ENCODE assay signal across 24 cellular contexts in genomic region chr5:153565822-153566221, GRCh38.
A peak's percentile ranks its signal among the peaks of the same experiment; 100 is the strongest.
DNase-seq lines count a peak whose midpoint lies in the region; ATAC-seq and TF ChIP-seq lines count a peak whose summit lies in the region.
"Had no signal": no experiment of that assay in that cellular context is flagged by ENCODE, and none has a peak within 500 bp of the region (broad histone marks: within the 10 kb centered on the region; RNA-seq: fewer than 3 reads in every experiment).

No MANE protein-coding gene starts in this region.

- H3K9me3 ChIP-seq in PC-3 (ENCODE audit: low read length) (no peaks in the 10 kb centered on the region), tibial nerve (no peaks in the 10 kb centered on the region)
- H3K9me3 ChIP-seq: adrenal gland, pancreas, right lobe of liver, tibial artery had no signal

- H3K4me2 ChIP-seq in PC-3 (ENCODE audit: low read length) = no peak overlapping the region

- intact Hi-C loops in PC-3 (cut with micrococcal nuclease) = no loop called here
- intact Hi-C loops in activated CD4-positive, alpha-beta memory T cell treated with anti-CD3 and anti-CD28 coated beads for 36 hours (cut with micrococcal nuclease) = no loop called here

- no peaks in the 10 kb centered on the region for H3K9me3 Mint-ChIP-seq in activated CD4-positive, alpha-beta memory T cell treated with anti-CD3 and anti-CD28 coated beads, Interleukin-2, amount 10 ng/mL, durations not matched to agents 7 days and 5 days
- H3K9me3 Mint-ChIP-seq in activated CD4-positive, alpha-beta memory T cell treated with anti-CD3 and anti-CD28 coated beads for 36 hours = no peaks in the 10 kb centered on the region
- peaks cover 3% of the 10 kb centered on the region for H3K9me3 Mint-ChIP-seq in stimulated activated effector memory CD8-positive, alpha-beta T cell treated with anti-CD3 and anti-CD28 coated beads, Interleukin-12 subunit alpha, Interleukin-12 subunit beta, amount 100 ng/mL, for 72 hours

- H3K4me3 Mint-ChIP-seq in activated CD4-positive, alpha-beta memory T cell treated with anti-CD3 and anti-CD28 coated beads, Interleukin-2, amount 10 ng/mL, durations not matched to agents 7 days and 5 days = no peak overlapping the region
- H3K4me3 Mint-ChIP-seq in activated CD4-positive, alpha-beta memory T cell treated with anti-CD3 and anti-CD28 coated beads for 36 hours = no peak overlapping the region
- no peak overlapping the region for H3K4me3 Mint-ChIP-seq in stimulated activated effector memory CD8-positive, alpha-beta T cell treated with anti-CD3 and anti-CD28 coated beads, Interleukin-12 subunit alpha, Interleukin-12 subunit beta, amount 100 ng/mL, for 72 hours
- H3K4me3 Mint-ChIP-seq: activated CD4-positive, alpha-beta T cell treated with anti-CD3 and anti-CD28 coated beads, Interleukin-2, amount 10 ng/mL, durations not matched to agents 24 days and 14 days; naive thymus-derived CD8-positive, alpha-beta T cell had no signal

- H3K4me3 ChIP-seq in PC-3 (ENCODE audit: low read length) = no peak overlapping the region
- H3K4me3 ChIP-seq in choroid plexus epithelial cell (ENCODE audit: low read depth, low read length) = no peak overlapping the region
- H3K4me3 ChIP-seq in tibial nerve = no peak overlapping the region
- H3K4me3 ChIP-seq: adrenal gland, MG63, pancreas, right lobe of liver, tibial artery had no signal

- no peak overlapping the region for H3K9ac ChIP-seq in PC-3 (ENCODE audit: low read length)

- no TSS peak for BruUV-seq in PC-3 (replicated peaks; lab: Mats Ljungman, UMichigan)

- WGBS in tibial nerve, 2 donors = 73 to 77% methylated on average over 1 of the region's 1 CpG

- TF ChIP-seq CTCF in PC-3 (conservative IDR thresholded peaks at IDR 0.05; ENCODE audit: low read depth, low read length) (no peak), choroid plexus epithelial cell (conservative IDR thresholded peaks at IDR 0.05; ENCODE audit: low read depth, low read length) (no peak), tibial nerve (IDR thresholded peaks at IDR 0.05) (no peak)

- no peak for ATAC-seq in PC-3
- ATAC-seq in stimulated activated effector memory CD8-positive, alpha-beta T cell treated with anti-CD3 and anti-CD28 coated beads, Interleukin-12 subunit alpha, Interleukin-12 subunit beta, amount 100 ng/mL, for 72 hours = no peak
- ATAC-seq: naive thymus-derived CD8-positive, alpha-beta T cell; pancreas; right lobe of liver; Right ventricle myocardium inferior had no signal

- no peaks in the 10 kb centered on the region for H3K79me2 ChIP-seq in PC-3 (ENCODE audit: low read length)

- no peaks in the 10 kb centered on the region for H3F3A ChIP-seq in PC-3 (ENCODE audit: low read length, unreplicated experiment)

- DNase-seq in GM04503 (ENCODE audit: low read depth) = peak; percentile 91
- DNase-seq in PC-3 = peak; percentile 60
- DNase-seq in choroid plexus epithelial cell (ENCODE audit: low read depth) = peak; percentile 84
- peak; percentile 25 for DNase-seq in kidney tubule cell (ENCODE audit: low spot score)
- DNase-seq in activated CD4-positive, alpha-beta memory T cell treated with anti-CD3 and anti-CD28 coated beads, Interleukin-2, amount 10 ng/mL, durations not matched to agents 7 days and 5 days = no peak
- DNase-seq in activated CD4-positive, alpha-beta memory T cell treated with anti-CD3 and anti-CD28 coated beads for 36 hours = no peak
- DNase-seq in stimulated activated effector memory CD8-positive, alpha-beta T cell treated with anti-CD3 and anti-CD28 coated beads, Interleukin-12 subunit alpha, Interleukin-12 subunit beta, amount 100 ng/mL, for 72 hours (ENCODE audit: low spot score in 2 of 2) = no peak
- no peak for DNase-seq in tibial nerve (ENCODE audit: low spot score in 2 of 2)
- DNase-seq: activated CD4-positive, alpha-beta T cell treated with anti-CD3 and anti-CD28 coated beads, Interleukin-2, amount 10 ng/mL, durations not matched to agents 24 days and 14 days; activated CD8-positive, alpha-beta memory T cell treated with anti-CD3 and anti-CD28 coated beads, Interleukin-2, amount 50 U/mL, for 48 hours; activated effector memory CD4-positive, alpha-beta T cell treated with anti-CD3 and anti-CD28 coated beads, Interleukin-2, amount 50 U/mL, for 16 hours; adrenal gland; AML-193; effector CD4-positive, alpha-beta T cell; GOT3; MG63; naive thymus-derived CD8-positive, alpha-beta T cell; NCI-H1694 treated with DMSO at 0.1 percent for 48 hours; NCI-H446 treated with DMSO at 0.1 percent for 48 hours; pancreas; right lobe of liver; stimulated activated naive CD4-positive, alpha-beta T cell; tibial artery had no signal

- H3K36me3 ChIP-seq in PC-3 (ENCODE audit: low read depth, low read length) = no peaks in the 10 kb centered on the region
- H3K36me3 ChIP-seq in tibial nerve = no peaks in the 10 kb centered on the region
- H3K36me3 ChIP-seq: adrenal gland, MG63, pancreas, right lobe of liver, tibial artery had no signal

- no peak for TF ChIP-seq POLR2A in tibial nerve (IDR thresholded peaks at IDR 0.05)

- H3K27ac Mint-ChIP-seq in activated CD4-positive, alpha-beta memory T cell treated with anti-CD3 and anti-CD28 coated beads, Interleukin-2, amount 10 ng/mL, durations not matched to agents 7 days and 5 days = no peak overlapping the region
- no peak overlapping the region for H3K27ac Mint-ChIP-seq in activated CD4-positive, alpha-beta memory T cell treated with anti-CD3 and anti-CD28 coated beads for 36 hours
- no peak overlapping the region for H3K27ac Mint-ChIP-seq in stimulated activated effector memory CD8-positive, alpha-beta T cell treated with anti-CD3 and anti-CD28 coated beads, Interleukin-12 subunit alpha, Interleukin-12 subunit beta, amount 100 ng/mL, for 72 hours
- H3K27ac Mint-ChIP-seq: activated CD4-positive, alpha-beta T cell treated with anti-CD3 and anti-CD28 coated beads, Interleukin-2, amount 10 ng/mL, durations not matched to agents 24 days and 14 days had no signal

- H3K36me3 Mint-ChIP-seq in activated CD4-positive, alpha-beta memory T cell treated with anti-CD3 and anti-CD28 coated beads, Interleukin-2, amount 10 ng/mL, durations not matched to agents 7 days and 5 days (ENCODE audit: low read depth) = no peaks in the 10 kb centered on the region
- H3K36me3 Mint-ChIP-seq in activated CD4-positive, alpha-beta memory T cell treated with anti-CD3 and anti-CD28 coated beads for 36 hours = no peaks in the 10 kb centered on the region
- H3K36me3 Mint-ChIP-seq in stimulated activated effector memory CD8-positive, alpha-beta T cell treated with anti-CD3 and anti-CD28 coated beads, Interleukin-12 subunit alpha, Interleukin-12 subunit beta, amount 100 ng/mL, for 72 hours = no peaks in the 10 kb centered on the region
- H3K36me3 Mint-ChIP-seq: naive thymus-derived CD8-positive, alpha-beta T cell had no signal

- H2AFZ ChIP-seq in PC-3 (ENCODE audit: low read length) = no peak overlapping the region

- H3K27me3 Mint-ChIP-seq in activated CD4-positive, alpha-beta memory T cell treated with anti-CD3 and anti-CD28 coated beads, Interleukin-2, amount 10 ng/mL, durations not matched to agents 7 days and 5 days = no peaks in the 10 kb centered on the region
- H3K27me3 Mint-ChIP-seq in activated CD4-positive, alpha-beta memory T cell treated with anti-CD3 and anti-CD28 coated beads for 36 hours = no peaks in the 10 kb centered on the region
- H3K27me3 Mint-ChIP-seq: activated CD4-positive, alpha-beta T cell treated with anti-CD3 and anti-CD28 coated beads, Interleukin-2, amount 10 ng/mL, durations not matched to agents 24 days and 14 days had no signal

- POLR2A ChIA-PET in PC-3 (lab: Charles Lee; ENCODE audit: unreplicated experiment) = no interaction called here
- POLR2A ChIA-PET in activated CD4-positive, alpha-beta memory T cell treated with anti-CD3 and anti-CD28 coated beads, Interleukin-2, amount 10 ng/mL, durations not matched to agents 7 days and 5 days (lab: Charles Lee) = no interaction called here
- POLR2A ChIA-PET in activated CD4-positive, alpha-beta memory T cell treated with anti-CD3 and anti-CD28 coated beads for 36 hours (lab: Charles Lee) = no interaction called here

- no peak overlapping the region for H3K27ac ChIP-seq in PC-3 (ENCODE audit: low read length)
- no peak overlapping the region for H3K27ac ChIP-seq in tibial nerve
- H3K27ac ChIP-seq: adrenal gland, pancreas, right lobe of liver, tibial artery had no signal

- TF ChIP-seq EP300 in tibial nerve (IDR thresholded peaks at IDR 0.05) = no peak

- no peaks in the 10 kb centered on the region for H4K20me1 ChIP-seq in PC-3 (ENCODE audit: low read length)

- CTCF ChIA-PET in PC-3 (lab: Charles Lee) = no interaction called here
- CTCF ChIA-PET in activated CD4-positive, alpha-beta memory T cell treated with anti-CD3 and anti-CD28 coated beads, Interleukin-2, amount 10 ng/mL, durations not matched to agents 7 days and 5 days (lab: Charles Lee) = no interaction called here
- CTCF ChIA-PET in activated CD4-positive, alpha-beta memory T cell treated with anti-CD3 and anti-CD28 coated beads for 36 hours (lab: Charles Lee) = no interaction called here

- H3K4me1 ChIP-seq in PC-3 (ENCODE audit: insufficient read depth, low read length) = peaks cover 9% of the 10 kb centered on the region
- H3K4me1 ChIP-seq in tibial nerve = peaks cover 0 to 16% (median 0%) of the 10 kb centered on the region in 4 donors
- H3K4me1 ChIP-seq: adrenal gland, pancreas, right lobe of liver had no signal

- H3K4me1 Mint-ChIP-seq in activated CD4-positive, alpha-beta memory T cell treated with anti-CD3 and anti-CD28 coated beads, Interleukin-2, amount 10 ng/mL, durations not matched to agents 7 days and 5 days = no peaks in the 10 kb centered on the region
- no peaks in the 10 kb centered on the region for H3K4me1 Mint-ChIP-seq in activated CD4-positive, alpha-beta memory T cell treated with anti-CD3 and anti-CD28 coated beads for 36 hours (ENCODE audit: low read depth)
- no peaks in the 10 kb centered on the region for H3K4me1 Mint-ChIP-seq in stimulated activated effector memory CD8-positive, alpha-beta T cell treated with anti-CD3 and anti-CD28 coated beads, Interleukin-12 subunit alpha, Interleukin-12 subunit beta, amount 100 ng/mL, for 72 hours
- H3K4me1 Mint-ChIP-seq: activated CD4-positive, alpha-beta T cell treated with anti-CD3 and anti-CD28 coated beads, Interleukin-2, amount 10 ng/mL, durations not matched to agents 24 days and 14 days; naive thymus-derived CD8-positive, alpha-beta T cell had no signal

- H3K9me2 ChIP-seq in PC-3 (replicated peaks; ENCODE audit: low read length) = no peaks in the 10 kb centered on the region

- H3K27me3 ChIP-seq in PC-3 (ENCODE audit: low read length) (no peaks in the 10 kb centered on the region), tibial nerve (no peaks in the 10 kb centered on the region)
- H3K27me3 ChIP-seq: adrenal gland, MG63, pancreas, right lobe of liver, tibial artery had no signal

Comparison
In these comparisons a context has a peak if more than half of its experiments do, and no peak if none do; other contexts are left out.
1. DNase-seq: peak in GM04503 (single experiment), PC-3 (single experiment), choroid plexus epithelial cell (single experiment) and kidney tubule cell (single experiment); none in activated CD4-positive, alpha-beta memory T cell treated with anti-CD3 and anti-CD28 coated beads, Interleukin-2, amount 10 ng/mL, durations not matched to agents 7 days and 5 days (single experiment), activated CD4-positive, alpha-beta memory T cell treated with anti-CD3 and anti-CD28 coated beads for 36 hours (single experiment), stimulated activated effector memory CD8-positive, alpha-beta T cell treated with anti-CD3 and anti-CD28 coated beads, Interleukin-12 subunit alpha, Interleukin-12 subunit beta, amount 100 ng/mL, for 72 hours (0 of 2) and tibial nerve (0 of 2).